ENCODE assay signal across 28 cellular contexts in genomic region chr6:155980680-155981079, GRCh38.
"Had no signal": no experiment of that assay in that cellular context is flagged by ENCODE, and none has a peak within 500 bp of the region (broad histone marks: within the 10 kb centered on the region; RNA-seq: fewer than 3 reads in every experiment).

No MANE protein-coding gene starts in this region.

- H3K79me2 ChIP-seq: parathyroid adenoma had no signal

- DNase-seq: colonic mucosa; effector CD8-positive, alpha-beta T cell; endodermal cell; foreskin fibroblast; gastrocnemius medialis; head of caudate nucleus; hippocampal formation; islet precursor cell; kidney glomerular epithelial cell; mucosa of descending colon; naive B cell; sigmoid colon; stimulated activated CD4-positive, alpha-beta T cell treated with anti-CD3 and anti-CD28 coated beads, Interleukin-2, amount 100 ng/mL, for 24 hours; stimulated activated CD4-positive, alpha-beta T cell treated with anti-CD3 and anti-CD28 coated beads, Interleukin-4, amount 100 ng/mL, for 24 hours; stimulated activated naive CD4-positive, alpha-beta T cell treated with Interleukin-2 at 50 U/mL for 16 hours; stomach; substantia nigra; testis; tibial artery had no signal

- H3K27ac ChIP-seq: colonic mucosa, epithelial cell of prostate, neutrophil, parathyroid adenoma, prostate gland, right atrium auricular region, stomach, testis had no signal

- ATAC-seq: esophagus mucosa; gastrocnemius medialis; mucosa of descending colon; natural killer cell treated with Interleukin-12 subunit alpha and Interleukin-12 subunit beta and Interleukin-15 and Interleukin-18, amount 100 ng/mL, for 72 hours; stimulated activated effector memory CD8-positive, alpha-beta T cell treated with anti-CD3 and anti-CD28 coated beads, Interleukin-12 subunit alpha, Interleukin-12 subunit beta, amount 100 ng/mL, for 72 hours had no signal

- H2AFZ ChIP-seq: parathyroid adenoma had no signal

- H3K4me3 ChIP-seq: colonic mucosa, gastrocnemius medialis, lung, mucosa of descending colon, prostate gland, right atrium auricular region, sigmoid colon, stomach, testis, tibial artery had no signal

- H3K4me1 ChIP-seq: colonic mucosa, parathyroid adenoma, prostate gland, right atrium auricular region, testis had no signal

- H3K27me3 ChIP-seq: colonic mucosa, gastrocnemius medialis, neutrophil, right atrium auricular region, sigmoid colon, stomach, testis, tibial artery had no signal

- H3K9me3 ChIP-seq: colonic mucosa, gastrocnemius medialis, mucosa of descending colon, neutrophil, prostate gland, right atrium auricular region, sigmoid colon, stomach, testis, tibial artery had no signal

- H3K36me3 ChIP-seq: colonic mucosa, gastrocnemius medialis, neutrophil, prostate gland, right atrium auricular region, sigmoid colon, stomach, tibial artery had no signal
